1 cellular context compared by ENCODE assay signal in genomic region chr14:24116111-24116809, GRCh38.
TF ChIP-seq lines count a peak whose summit lies in the region.

No MANE protein-coding gene starts in this region.

TF ChIP-seq in liver, 16 proteins besides CTCF, POLR2A, EP300 and RAD21:
- TF ChIP-seq, protein P1, sequence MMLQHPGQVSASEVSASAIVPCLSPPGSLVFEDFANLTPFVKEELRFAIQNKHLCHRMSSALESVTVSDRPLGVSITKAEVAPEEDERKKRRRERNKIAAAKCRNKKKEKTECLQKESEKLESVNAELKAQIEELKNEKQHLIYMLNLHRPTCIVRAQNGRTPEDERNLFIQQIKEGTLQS (IDR thresholded peaks at IDR 0.05), result no peak
- TF ChIP-seq FOXA1 (IDR thresholded peaks at IDR 0.05), result no peak
- no peak for TF ChIP-seq GABPA (IDR thresholded peaks at IDR 0.05 in 1 of 2, conservative IDR thresholded peaks at IDR 0.05 in 1 of 2)
- no peak for TF ChIP-seq TAF1 (conservative IDR thresholded peaks at IDR 0.05)
- no peak for TF ChIP-seq MAX (IDR thresholded peaks at IDR 0.05)
- no peak for TF ChIP-seq HNF4G (IDR thresholded peaks at IDR 0.05)
